In the genomic region with DNA sequence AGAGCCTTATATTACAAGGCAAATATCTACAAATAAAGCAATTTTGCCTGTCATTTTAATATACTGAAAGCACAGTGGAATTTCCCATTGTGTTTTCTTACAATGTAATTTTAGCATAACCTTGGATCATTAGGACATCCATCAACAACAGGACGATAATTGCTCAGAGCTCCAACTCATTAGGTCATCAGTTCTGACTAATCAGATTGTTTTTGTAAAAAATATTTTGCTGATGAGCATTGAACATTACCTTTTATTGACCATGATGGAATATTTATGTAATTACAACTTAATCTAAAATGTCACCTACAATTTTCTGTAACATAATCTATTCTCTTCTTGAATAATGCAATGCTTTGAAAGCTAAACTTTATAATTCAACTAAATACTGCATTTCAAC, we compare ENCODE assay signal across 23 cellular contexts.
A peak's percentile ranks its signal among the peaks of the same experiment; 100 is the strongest.
DNase-seq lines count a peak whose midpoint lies in the region; ATAC-seq, FAIRE-seq and TF ChIP-seq lines count a peak whose summit lies in the region.
"Had no signal": no experiment of that assay in that cellular context is flagged by ENCODE, and none has a peak within 500 bp of the region (broad histone marks: within the 10 kb centered on the region; RNA-seq: fewer than 3 reads in every experiment).

No MANE protein-coding gene starts in this region.

- no peak overlapping the region for H3K27ac ChIP-seq in lower lobe of right lung
- H3K27ac ChIP-seq: neutrophil, SJCRH30 had no signal

- H3K9me3 Mint-ChIP-seq in activated CD8-positive, alpha-beta T cell treated with anti-CD3 and anti-CD28 coated beads, Interleukin-2, amount 10 ng/mL, durations not matched to agents 7 days and 5 days (ENCODE audit: insufficient read depth): no peaks in the 10 kb centered on the region
- H3K9me3 Mint-ChIP-seq: type B pancreatic cell had no signal

- DNase-seq in AG10803 (ENCODE audit: low read depth) (peak; percentile 33), NCI-H226 (peak; percentile 6), bronchial epithelial cell (ENCODE audit: low read depth) (peak; percentile 89), iris pigment epithelial cell (ENCODE audit: low read depth) (peak; percentile 60), lower lobe of right lung (no peak), GM19238 (ENCODE audit: insufficient read length, low spot score) (no peak)
- no peak for DNase-seq in activated CD8-positive, alpha-beta T cell treated with anti-CD3 and anti-CD28 coated beads, Interleukin-2, amount 10 ng/mL, durations not matched to agents 7 days and 5 days
- DNase-seq: ACHN; activated effector memory CD4-positive, alpha-beta T cell treated with anti-CD3 and anti-CD28 coated beads, Interleukin-2, amount 50 U/mL, for 16 hours; amygdala; DND-41; KBM-7; left ventricle myocardium superior; NCI-H2081; NCI-H510A treated with DMSO at 0.1 percent for 48 hours; right cardiac atrium; SJCRH30; stimulated activated naive CD8-positive, alpha-beta T cell treated with anti-CD3 and anti-CD28 coated beads, Interleukin-15, Interleukin-2, amounts not matched to agents 100 U/mL and 50 U/mL, for 24 hours had no signal

- no peaks in the 10 kb centered on the region for H3K4me1 ChIP-seq in lower lobe of right lung

- POLR2A ChIA-PET in activated CD8-positive, alpha-beta T cell treated with anti-CD3 and anti-CD28 coated beads, Interleukin-2, amount 10 ng/mL, durations not matched to agents 7 days and 5 days (lab: Charles Lee): no interaction called here

- H3K4me1 Mint-ChIP-seq in activated CD8-positive, alpha-beta T cell treated with anti-CD3 and anti-CD28 coated beads, Interleukin-2, amount 10 ng/mL, durations not matched to agents 7 days and 5 days (ENCODE audit: low read depth): no peaks in the 10 kb centered on the region

- H3K36me3 Mint-ChIP-seq in activated CD8-positive, alpha-beta T cell treated with anti-CD3 and anti-CD28 coated beads, Interleukin-2, amount 10 ng/mL, durations not matched to agents 7 days and 5 days (ENCODE audit: low read depth): no peaks in the 10 kb centered on the region
- H3K36me3 Mint-ChIP-seq: type B pancreatic cell had no signal

- H3K27me3 ChIP-seq in bronchial epithelial cell (ENCODE audit: control insufficient read depth, insufficient read depth, low read length) (no peaks in the 10 kb centered on the region), lower lobe of right lung (ENCODE audit: low read depth) (no peaks in the 10 kb centered on the region)
- H3K27me3 ChIP-seq: neutrophil, SJCRH30 had no signal

- H3K36me3 ChIP-seq in bronchial epithelial cell (ENCODE audit: control insufficient read depth, insufficient read depth, low read length): no peaks in the 10 kb centered on the region
- no peaks in the 10 kb centered on the region for H3K36me3 ChIP-seq in lower lobe of right lung
- H3K36me3 ChIP-seq: neutrophil, SJCRH30 had no signal

- no peak for ATAC-seq in HG03139 (IDR thresholded peaks at IDR 0.05; ENCODE audit: unreplicated experiment)
- ATAC-seq in lower lobe of right lung: no peak
- ATAC-seq in activated CD8-positive, alpha-beta T cell treated with anti-CD3 and anti-CD28 coated beads, Interleukin-2, amount 10 ng/mL, durations not matched to agents 7 days and 5 days: no peak
- ATAC-seq: left ventricle myocardium superior; right cardiac atrium; stimulated activated naive CD8-positive, alpha-beta T cell treated with anti-CD3 and anti-CD28 coated beads, Interleukin-15, Interleukin-2, amounts not matched to agents 100 U/mL and 50 U/mL, for 24 hours had no signal

- no peaks in the 10 kb centered on the region for H3K9me3 ChIP-seq in lower lobe of right lung
- H3K9me3 ChIP-seq: neutrophil, SJCRH30 had no signal

- TF ChIP-seq CTCF in AG10803 (conservative IDR thresholded peaks at IDR 0.05; ENCODE audit: low read length) (no peak), bronchial epithelial cell (IDR thresholded peaks at IDR 0.05; ENCODE audit: insufficient read depth, low read length, severe bottlenecking) (no peak), lower lobe of right lung (IDR thresholded peaks at IDR 0.05) (no peak)

- no peak overlapping the region for H3K4me3 Mint-ChIP-seq in activated CD8-positive, alpha-beta T cell treated with anti-CD3 and anti-CD28 coated beads, Interleukin-2, amount 10 ng/mL, durations not matched to agents 7 days and 5 days
- H3K4me3 Mint-ChIP-seq: type B pancreatic cell had no signal

- no peaks in the 10 kb centered on the region for H3K27me3 Mint-ChIP-seq in activated CD8-positive, alpha-beta T cell treated with anti-CD3 and anti-CD28 coated beads, Interleukin-2, amount 10 ng/mL, durations not matched to agents 7 days and 5 days (ENCODE audit: low read depth)

- CTCF ChIA-PET in activated CD8-positive, alpha-beta T cell treated with anti-CD3 and anti-CD28 coated beads, Interleukin-2, amount 10 ng/mL, durations not matched to agents 7 days and 5 days (lab: Charles Lee): no interaction called here

- intact Hi-C loops in lower lobe of right lung (cut with DNase I): no loop called here

- no peak overlapping the region for H3K4me3 ChIP-seq in AG10803 (ENCODE audit: low read length)
- H3K4me3 ChIP-seq in bronchial epithelial cell (ENCODE audit: low read depth, low read length): no peak overlapping the region
- no peak overlapping the region for H3K4me3 ChIP-seq in lower lobe of right lung
- H3K4me3 ChIP-seq: SJCRH30 had no signal

- FAIRE-seq in bronchial epithelial cell (lab: Jason Lieb, UNC): no peak
- FAIRE-seq: GM19239, H54 had no signal

- no peak overlapping the region for H3K27ac Mint-ChIP-seq in activated CD8-positive, alpha-beta T cell treated with anti-CD3 and anti-CD28 coated beads, Interleukin-2, amount 10 ng/mL, durations not matched to agents 7 days and 5 days
- H3K27ac Mint-ChIP-seq: type B pancreatic cell had no signal

Comparison
In these comparisons a context has a peak if more than half of its experiments do, and no peak if none do; other contexts are left out.
1. DNase-seq: peak in AG10803 (single experiment), NCI-H226 (single experiment), bronchial epithelial cell (single experiment) and iris pigment epithelial cell (single experiment); none in lower lobe of right lung (single experiment), GM19238 (single experiment) and activated CD8-positive, alpha-beta T cell treated with anti-CD3 and anti-CD28 coated beads, Interleukin-2, amount 10 ng/mL, durations not matched to agents 7 days and 5 days (single experiment).